27 cellular contexts compared by ENCODE assay signal in genomic region chr5:150607991-150608390, GRCh38. TPM values are rescaled to one million over a fixed set of nuclear protein-coding genes. Genes with fewer than 3 reads are reported as not detected.
"Had no signal": no experiment of that assay in that cellular context is flagged by ENCODE, and none has a peak within 500 bp of the region (broad histone marks: within the 10 kb centered on the region; RNA-seq: fewer than 3 reads in every experiment).

No MANE protein-coding gene starts in this region.

- H3K27me3 ChIP-seq: foreskin keratinocyte, hepatocyte, stomach, tibial nerve had no signal

- H3K36me3 ChIP-seq: lower lobe of right lung, stomach, tibial nerve, WERI-Rb-1 had no signal

- DNase-seq: activated CD4-positive, alpha-beta T cell treated with anti-CD3 and anti-CD28 coated beads for 48 hours; activated CD4-positive, alpha-beta T cell treated with anti-CD3 and anti-CD28 coated beads, Interleukin-2, amount 50 U/mL, for 48 hours; activated CD8-positive, alpha-beta memory T cell treated with anti-CD3 and anti-CD28 coated beads, Interleukin-2, amount 50 U/mL, for 4 hours; activated gamma-delta T cell; activated naive CD4-positive, alpha-beta T cell treated with anti-CD3 and anti-CD28 coated beads, Interleukin-2, amount 10 ng/mL, durations not matched to agents 7 days and 5 days; activated naive CD8-positive, alpha-beta T cell treated with anti-CD3 and anti-CD28 coated beads, Interleukin-2, amount 10 ng/mL, durations not matched to agents 7 days and 5 days; activated T-cell treated with anti-CD3 and anti-CD28 coated beads, Interleukin-2, amount 50 U/mL, for 24 hours; central memory CD4-positive, alpha-beta T cell; endodermal cell; foreskin keratinocyte; lower lobe of right lung; mesendoderm; natural killer cell; small intestine; stimulated activated CD4-positive, alpha-beta T cell treated with anti-CD3 and anti-CD28 coated beads, Interleukin-4, amount 100 ng/mL, for 24 hours; stomach; T-helper 17 cell; T1000; WERI-Rb-1 had no signal

- ATAC-seq: activated CD4-positive, CD25-positive, alpha-beta regulatory T cell treated with anti-CD3 and anti-CD28 coated beads, Interleukin-2, amount 50 U/mL, for 24 hours; esophagus mucosa; lower lobe of right lung; natural killer cell; sciatic nerve; stimulated activated memory B cell treated with anti-CD40 and anti-IgM and Interleukin-4, amounts not matched to agents 10 μg/mL and 1 μg/mL and 100 μg/mL, for 72 hours; T-helper 17 cell had no signal

- H3K4me2 ChIP-seq: hepatocyte had no signal

- H3K27ac ChIP-seq: foreskin keratinocyte, hepatocyte, lower lobe of right lung, tibial nerve, WERI-Rb-1 had no signal

- H3K4me1 ChIP-seq: foreskin keratinocyte had no signal

- H3K9me3 ChIP-seq: lower lobe of right lung, stomach, tibial nerve had no signal

- H3K4me3 ChIP-seq: hepatocyte, lower lobe of right lung, stomach, tibial nerve had no signal

- FAIRE-seq: keratinocyte, small intestine had no signal

RNA-seq across cellular contexts. Expression of gene MYOZ3, which starts 53.1 kb away (rescaled TPM):
- total RNA-seq: esophagus mucosa, mononuclear cell, natural killer cell, T-helper 17 cell had no signal
